In genomic region chr9:68574150-68574549, GRCh38 we compare ENCODE assay signal across 2 cellular contexts.
TF ChIP-seq lines count a peak whose summit lies in the region.

No MANE protein-coding gene starts in this region.

TF ChIP-seq in HCT116, 20 proteins besides CTCF, POLR2A, EP300 and RAD21:
- TF ChIP-seq ZBTB33 (IDR thresholded peaks at IDR 0.05; ENCODE audit: extremely low read depth, insufficient replicate concordance, low read length) = no peak
- no peak for TF ChIP-seq EZH2 (IDR thresholded peaks at IDR 0.05)
- no peak for TF ChIP-seq FOSL1 (IDR thresholded peaks at IDR 0.05; ENCODE audit: low read depth)
- TF ChIP-seq EGR1 (IDR thresholded peaks at IDR 0.05; ENCODE audit: low read depth) = no peak

TF ChIP-seq in GM12878, 131 proteins besides CTCF, POLR2A, EP300 and RAD21:
- TF ChIP-seq ZNF207 (IDR thresholded peaks at IDR 0.05; ENCODE audit: borderline replicate concordance) = no peak
- TF ChIP-seq ASH2L (IDR thresholded peaks at IDR 0.05; ENCODE audit: borderline replicate concordance, low read depth) = no peak
- no peak for TF ChIP-seq BHLHE40 (IDR thresholded peaks at IDR 0.05; ENCODE audit: borderline replicate concordance in 1 of 2, low read depth in 2 of 2, low read length in 1 of 2)
- no peak for TF ChIP-seq SIX5 (IDR thresholded peaks at IDR 0.05; ENCODE audit: low read depth, low read length, severe bottlenecking)
- no peak for TF ChIP-seq NBN (IDR thresholded peaks at IDR 0.05)
- TF ChIP-seq BACH1 (IDR thresholded peaks at IDR 0.05; ENCODE audit: borderline replicate concordance) = no peak
- no peak for TF ChIP-seq IKZF1 (conservative IDR thresholded peaks at IDR 0.05)
- no peak for TF ChIP-seq POLR2AphosphoS2 (IDR thresholded peaks at IDR 0.05; ENCODE audit: low read depth, low read length)
- no peak for TF ChIP-seq SMARCA5 (IDR thresholded peaks at IDR 0.05)
- no peak for TF ChIP-seq RFX5 (IDR thresholded peaks at IDR 0.05; ENCODE audit: low read depth, low read length)
- no peak for TF ChIP-seq CBX3 (IDR thresholded peaks at IDR 0.05; ENCODE audit: borderline replicate concordance, low read depth)
